Comparison of ENCODE assay signal across 10 cellular contexts in genomic region chr1:199954701-199955100, GRCh38.
DNase-seq lines count a peak whose midpoint lies in the region; ATAC-seq and TF ChIP-seq lines count a peak whose summit lies in the region.
"Had no signal": no experiment of that assay in that cellular context is flagged by ENCODE, and none has a peak within 500 bp of the region (broad histone marks: within the 10 kb centered on the region; RNA-seq: fewer than 3 reads in every experiment).

No MANE protein-coding gene starts in this region.

- no peaks in the 10 kb centered on the region for H3K36me3 ChIP-seq in esophagus squamous epithelium

- in situ Hi-C loops in ACHN (cut with HindIII; ENCODE audit: low pct_ligation_motif_present, low pct_unique_long_range_greater_than_20kb, low sequenced_read_pairs), result no loop called here

- H3K4me1 ChIP-seq in foreskin keratinocyte, result no peaks in the 10 kb centered on the region
- no peaks in the 10 kb centered on the region for H3K4me1 ChIP-seq in esophagus squamous epithelium

- ATAC-seq in foreskin keratinocyte (no peak), GM18868 (IDR thresholded peaks at IDR 0.05; ENCODE audit: unreplicated experiment) (no peak), GM19455 (IDR thresholded peaks at IDR 0.05; ENCODE audit: unreplicated experiment) (no peak), HG03520 (IDR thresholded peaks at IDR 0.05; ENCODE audit: unreplicated experiment) (no peak)
- ATAC-seq: T-helper 17 cell had no signal

- TF ChIP-seq POLR2A in esophagus squamous epithelium (IDR thresholded peaks at IDR 0.05), result no peak

- intact Hi-C loops in esophagus squamous epithelium (cut with DNase I), result no loop called here

- peak; percentile 9 for DNase-seq in ACHN
- DNase-seq in RPMI8226, result peak; percentile 47
- no peak for DNase-seq in foreskin keratinocyte
- no peak for DNase-seq in esophagus squamous epithelium (lab: John Stamatoyannopoulos, UW)
- DNase-seq: MV-4-11, T-helper 17 cell had no signal

- H3K4me3 ChIP-seq in esophagus squamous epithelium, result no peak overlapping the region

- no peaks in the 10 kb centered on the region for H3K9me3 ChIP-seq in esophagus squamous epithelium

- 49 to 55% methylated on average over 3 of the region's 3 CpGs for WGBS in esophagus squamous epithelium, 2 donors

- TF ChIP-seq CTCF in GM12874 (IDR thresholded peaks at IDR 0.05; ENCODE audit: insufficient read depth, low read depth, low read length), result peak; percentile 46; the same call in 1 of the 2 replicates
- TF ChIP-seq CTCF in foreskin keratinocyte (conservative IDR thresholded peaks at IDR 0.05), result peak; percentile 34
- no peak for TF ChIP-seq CTCF in esophagus squamous epithelium (IDR thresholded peaks at IDR 0.05)

- H3K27ac ChIP-seq in foreskin keratinocyte, result no peak overlapping the region
- H3K27ac ChIP-seq in esophagus squamous epithelium, result no peak overlapping the region

- H3K27me3 ChIP-seq in foreskin keratinocyte, result no peaks in the 10 kb centered on the region
- no peaks in the 10 kb centered on the region for H3K27me3 ChIP-seq in esophagus squamous epithelium

Comparison
In these comparisons a context has a peak if more than half of its experiments do, and no peak if none do; other contexts are left out.
1. DNase-seq: peak in ACHN (single experiment) and RPMI8226 (single experiment); none in foreskin keratinocyte (0 of 2) and esophagus squamous epithelium (single experiment).
2. CTCF ChIP-seq: peak in GM12874 (single experiment) and foreskin keratinocyte (single experiment); none in esophagus squamous epithelium (0 of 6).